ENCODE assay signal across 10 cellular contexts in the genomic region with DNA sequence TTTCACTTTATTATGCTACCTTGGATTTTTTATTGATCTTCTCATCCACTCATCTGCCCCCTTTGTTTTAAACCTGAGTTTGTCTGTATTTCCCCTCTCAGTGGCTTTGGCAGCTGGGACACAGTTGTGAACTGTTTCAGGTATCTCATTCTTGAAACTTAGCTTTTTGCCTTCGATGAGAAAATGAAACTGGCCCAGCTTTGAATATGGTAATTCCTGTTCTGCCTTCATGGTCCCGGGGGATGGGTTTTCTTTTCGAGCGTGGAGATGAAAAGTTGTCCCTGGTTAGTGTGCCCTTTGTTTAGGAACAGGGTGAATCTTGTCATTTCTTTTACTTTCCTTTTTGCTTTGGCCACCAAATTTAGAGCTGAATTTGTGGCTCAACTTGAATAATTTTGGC. TPM values are rescaled to one million over a fixed set of nuclear protein-coding genes. Genes with fewer than 3 reads are reported as not detected.
DNase-seq lines count a peak whose midpoint lies in the region; ATAC-seq and TF ChIP-seq lines count a peak whose summit lies in the region.
"Had no signal": no experiment of that assay in that cellular context is flagged by ENCODE, and none has a peak within 500 bp of the region (broad histone marks: within the 10 kb centered on the region; RNA-seq: fewer than 3 reads in every experiment).

No MANE protein-coding gene starts in this region.

- H3K4me2 ChIP-seq in OCI-LY3 (ENCODE audit: low read length), result peak overlapping the region; percentile 57

- peak overlapping the region; percentile 66 for H3K27ac ChIP-seq in OCI-LY3 (ENCODE audit: low read length)
- H3K27ac ChIP-seq in uterus, result peak overlapping the region in 1 of 2 donors; percentile 68
- no peak overlapping the region for H3K27ac ChIP-seq in caudate nucleus (ENCODE audit: low read depth, low read length)

- TF ChIP-seq POLR2A in uterus (IDR thresholded peaks at IDR 0.05), result no peak

- H3K9ac ChIP-seq in OCI-LY3 (ENCODE audit: low read length), result peak overlapping the region; percentile 39

- H3K27me3 ChIP-seq in OCI-LY3 (ENCODE audit: low read depth, low read length), result no peaks in the 10 kb centered on the region
- H3K27me3 ChIP-seq in uterus, result no peaks in the 10 kb centered on the region

- H4K20me1 ChIP-seq in OCI-LY3 (ENCODE audit: insufficient read depth, low read length), result no peaks in the 10 kb centered on the region

- H3K4me3 ChIP-seq in GM12864 (ENCODE audit: low read depth, low read length) (peak overlapping the region; percentile 14), OCI-LY3 (ENCODE audit: low read length) (peak overlapping the region; percentile 51), uterus (no peak overlapping the region)

- H2AFZ ChIP-seq in OCI-LY3 (ENCODE audit: low read depth, low read length), result no peak overlapping the region

- peaks cover 41% of the 10 kb centered on the region for H3K4me1 ChIP-seq in OCI-LY3 (ENCODE audit: low read length)
- H3K4me1 ChIP-seq in uterus, result peaks cover 4 to 14% of the 10 kb centered on the region in 2 donors

- intact Hi-C loops in uterus (cut with DNase I; ENCODE audit: low total_unique reads), result no loop called here

- ATAC-seq in GM19328 (IDR thresholded peaks at IDR 0.05; ENCODE audit: unreplicated experiment) (peak; percentile 68), HG02852 (IDR thresholded peaks at IDR 0.05; ENCODE audit: unreplicated experiment) (peak; percentile 64)

- DNase-seq in GM12864 (ENCODE audit: low read depth) (peak; percentile 54), uterus (no peak), foreskin melanocyte (no peak), caudate nucleus (lab: John Stamatoyannopoulos, UW) (no peak)
- DNase-seq in activated naive CD4-positive, alpha-beta T cell treated with Interleukin-2 at 50 U/mL for 16 hours, result no peak
- DNase-seq: CD4-positive, CD25-positive, alpha-beta regulatory T cell; kidney glomerular epithelial cell had no signal

- H3K79me2 ChIP-seq in OCI-LY3 (ENCODE audit: low read length), result peaks cover 6% of the 10 kb centered on the region

- H3K9me3 ChIP-seq in OCI-LY3 (ENCODE audit: insufficient read depth, low read length) (no peaks in the 10 kb centered on the region), uterus (no peaks in the 10 kb centered on the region)

- no peak for TF ChIP-seq CTCF in GM12864 (IDR thresholded peaks at IDR 0.05; ENCODE audit: low read depth, low read length, missing control alignments)
- no peak for TF ChIP-seq CTCF in OCI-LY3 (IDR thresholded peaks at IDR 0.05; ENCODE audit: low read depth, low read length)
- TF ChIP-seq CTCF in uterus (IDR thresholded peaks at IDR 0.05), result no peak

- H3K36me3 ChIP-seq in OCI-LY3 (replicated peaks; ENCODE audit: low read depth, low read length), result peaks cover 21% of the 10 kb centered on the region
- no peaks in the 10 kb centered on the region for H3K36me3 ChIP-seq in uterus

RNA-seq across cellular contexts. Expression of gene DHX35, which starts 25.6 kb away (rescaled TPM):
- total RNA-seq in uterus, result 10 to 100 TPM; 17.7 to 23.5 (median 21.6) TPM

Comparison
In these comparisons a context has a peak if more than half of its experiments do, and no peak if none do; other contexts are left out.
1. H3K4me3 ChIP-seq: peak in GM12864 (single experiment) and OCI-LY3 (single experiment); none in uterus (0 of 2).